8 cellular contexts compared by ENCODE assay signal in genomic region chr13:42992585-42993122, GRCh38. TPM values are rescaled to one million over a fixed set of nuclear protein-coding genes. Genes with fewer than 3 reads are reported as not detected.
DNase-seq lines count a peak whose midpoint lies in the region; ATAC-seq and TF ChIP-seq lines count a peak whose summit lies in the region.

No MANE protein-coding gene starts in this region.

- ATAC-seq in HG03342 (IDR thresholded peaks at IDR 0.05; ENCODE audit: unreplicated experiment) (peak; percentile 41), left lobe of liver (peak; percentile 52)
- ATAC-seq in activated naive CD4-positive, alpha-beta T cell treated with anti-CD3 and anti-CD28 coated beads, Interleukin-2, amount 50 U/mL, for 72 hours = peak; percentile 39 to 69

- H3K27me3 Mint-ChIP-seq in activated naive CD4-positive, alpha-beta T cell treated with anti-CD3 and anti-CD28 coated beads for 36 hours (ENCODE audit: low read depth) = no peaks in the 10 kb centered on the region

- peak overlapping the region; percentile 75 to 88 for H3K4me3 ChIP-seq in tibial artery

- H3K36me3 Mint-ChIP-seq in activated naive CD4-positive, alpha-beta T cell treated with anti-CD3 and anti-CD28 coated beads for 36 hours (ENCODE audit: low read depth) = no peaks in the 10 kb centered on the region
- H3K36me3 Mint-ChIP-seq in activated naive CD4-positive, alpha-beta T cell treated with anti-CD3 and anti-CD28 coated beads, Interleukin-2, amount 50 U/mL, for 72 hours = peaks cover 5 to 6% of the 10 kb centered on the region in 2 donors

- H3K9me3 ChIP-seq in tibial artery = no peaks in the 10 kb centered on the region

- H3K9me3 Mint-ChIP-seq in activated naive CD4-positive, alpha-beta T cell treated with anti-CD3 and anti-CD28 coated beads for 36 hours = no peaks in the 10 kb centered on the region
- no peaks in the 10 kb centered on the region for H3K9me3 Mint-ChIP-seq in activated naive CD4-positive, alpha-beta T cell treated with anti-CD3 and anti-CD28 coated beads, Interleukin-2, amount 50 U/mL, for 72 hours

- peak overlapping the region; percentile 66 to 68 for H3K27ac ChIP-seq in tibial artery

- no peaks in the 10 kb centered on the region for H3K36me3 ChIP-seq in tibial artery

- H3K4me1 ChIP-seq in tibial artery = peaks cover 0 to 13% (median 4%) of the 10 kb centered on the region in 4 donors

- CTCF ChIA-PET in activated naive CD4-positive, alpha-beta T cell treated with anti-CD3 and anti-CD28 coated beads for 36 hours (lab: Charles Lee) = interaction anchor here (0.9 to 5.0 kb wide), 6 partner anchors 16 to 101 kb away, joined by 3 to 20 read pairs (median 4); no protein-coding TSS in a partner anchor

- H3K4me1 Mint-ChIP-seq in activated naive CD4-positive, alpha-beta T cell treated with anti-CD3 and anti-CD28 coated beads for 36 hours (ENCODE audit: low read depth) = peaks cover 57% of the 10 kb centered on the region

- no peaks in the 10 kb centered on the region for H3K27me3 ChIP-seq in tibial artery

- H3K4me3 Mint-ChIP-seq in activated naive CD4-positive, alpha-beta T cell treated with anti-CD3 and anti-CD28 coated beads for 36 hours = peak overlapping the region; percentile 87

- peak overlapping the region; percentile 98 for H3K27ac Mint-ChIP-seq in activated naive CD4-positive, alpha-beta T cell treated with anti-CD3 and anti-CD28 coated beads for 36 hours
- peak overlapping the region; percentile 99 for H3K27ac Mint-ChIP-seq in activated naive CD4-positive, alpha-beta T cell treated with anti-CD3 and anti-CD28 coated beads, Interleukin-2, amount 50 U/mL, for 72 hours

- peak; percentile 27 for DNase-seq in activated naive CD4-positive, alpha-beta T cell treated with anti-CD3 and anti-CD28 coated beads for 36 hours
- no peak for DNase-seq in activated naive CD4-positive, alpha-beta T cell treated with Interleukin-2 at 50 U/mL for 16 hours
- DNase-seq in activated naive CD4-positive, alpha-beta T cell treated with anti-CD3 and anti-CD28 coated beads, Interleukin-2, amount 50 U/mL, for 72 hours (ENCODE audit: low spot score in 2 of 2) = no peak
- DNase-seq in left lobe of liver (ENCODE audit: low spot score) (no peak), tibial artery (no peak), epidermal melanocyte (ENCODE audit: insufficient read length, low spot score) (no peak), T-helper 9 cell (no peak)

- no peak for TF ChIP-seq CTCF in tibial artery (IDR thresholded peaks at IDR 0.05)

- intact Hi-C loops in activated naive CD4-positive, alpha-beta T cell treated with anti-CD3 and anti-CD28 coated beads for 36 hours (cut with micrococcal nuclease) = loop anchor here (1.0 to 10.0 kb wide), 12 partner anchors 22 to 1584 kb away; partner anchors contain the start of genes AKAP11, CCDC122, DNAJC15 and LACC1
- intact Hi-C loops in tibial artery (cut with DNase I; ENCODE audit: low total_unique reads) = no loop called here

RNA-seq across cellular contexts. Expression of gene EPSTI1, which starts 0.6 kb away (rescaled TPM):
- total RNA-seq in activated naive CD4-positive, alpha-beta T cell treated with anti-CD3 and anti-CD28 coated beads for 36 hours = 10 to 100 TPM; 17.4 to 19.8 TPM
- 10 to 100 TPM; 12.7 to 18.7 TPM for total RNA-seq in activated naive CD4-positive, alpha-beta T cell treated with anti-CD3 and anti-CD28 coated beads, Interleukin-2, amount 50 U/mL, for 72 hours
- total RNA-seq in left lobe of liver = 2.1 TPM

RNA-seq across cellular contexts. Expression of gene DNAJC15, which starts 30.7 kb away (rescaled TPM):
- total RNA-seq in activated naive CD4-positive, alpha-beta T cell treated with anti-CD3 and anti-CD28 coated beads for 36 hours = 10 to 100 TPM; 14.5 to 16.8 TPM
- 10 to 100 TPM in 1 of 2 donors, 1 to 10 TPM in 1; 5.4 to 15.7 TPM for total RNA-seq in activated naive CD4-positive, alpha-beta T cell treated with anti-CD3 and anti-CD28 coated beads, Interleukin-2, amount 50 U/mL, for 72 hours
- total RNA-seq in left lobe of liver = 9.2 TPM
